15 cellular contexts compared by ENCODE assay signal in the genomic region with DNA sequence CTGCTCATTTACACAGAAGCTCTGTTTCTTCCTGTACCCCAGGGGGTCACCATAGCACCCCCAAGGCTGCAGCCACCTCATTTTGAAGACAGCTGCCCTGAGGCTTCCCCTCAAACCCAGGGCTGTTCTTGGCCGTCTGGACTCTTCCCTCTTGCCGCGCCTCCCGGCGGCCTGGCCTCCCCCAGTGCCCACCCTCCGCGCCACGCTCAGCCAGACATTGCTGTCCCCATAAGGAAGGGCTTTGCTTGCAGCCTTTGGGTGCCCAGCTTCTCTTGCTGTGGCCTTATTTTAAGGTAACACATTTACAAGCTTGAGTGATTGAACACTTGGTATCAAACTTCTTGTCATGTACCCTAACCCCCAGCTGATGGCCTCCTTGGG.
A peak's percentile ranks its signal among the peaks of the same experiment; 100 is the strongest.
DNase-seq lines count a peak whose midpoint lies in the region; ATAC-seq and TF ChIP-seq lines count a peak whose summit lies in the region.
"Had no signal": no experiment of that assay in that cellular context is flagged by ENCODE, and none has a peak within 500 bp of the region (broad histone marks: within the 10 kb centered on the region; RNA-seq: fewer than 3 reads in every experiment).

No MANE protein-coding gene starts in this region.

- H3K9ac ChIP-seq in H9 (ENCODE audit: extremely low read depth, insufficient read length, low read length) (no peak overlapping the region), subcutaneous abdominal adipose tissue (ENCODE audit: low read length in 5 of 5) (peak overlapping the region in 1 of 5 donors; percentile 48)

- no peak overlapping the region for H3T11ph ChIP-seq in H9 (ENCODE audit: low read length)

- no peak overlapping the region for H4K5ac ChIP-seq in H9 (ENCODE audit: insufficient read length, low read depth, low read length)

- H3K79me2 ChIP-seq in H9 (ENCODE audit: insufficient read depth, low read length): no peaks in the 10 kb centered on the region

- CTCF ChIA-PET in MCF 10A (lab: Yijun Ruan, JAX): interaction anchor here (0.6 to 0.7 kb wide), 3 partner anchors 48 to 327 kb away, joined by 3 read pairs; no protein-coding TSS in a partner anchor

- H3K56ac ChIP-seq in H9 (ENCODE audit: insufficient read length, low read depth, low read length): no peak overlapping the region

- H3K4me3 Mint-ChIP-seq in H9 (no peak overlapping the region), MCF 10A (ENCODE audit: unreplicated experiment) (no peak overlapping the region), memory B cell (no peak overlapping the region), nephron progenitor cell (no peak overlapping the region)
- H3K4me3 Mint-ChIP-seq: activated T-helper 1 cell treated with anti-CD3 and anti-CD28 coated beads, Interleukin-12 subunit alpha, Interleukin-12 subunit beta, Interleukin-2, Interleukin-4 antibody, amounts not matched to agents 30 ng/mL and 10 ng/mL and 1 ng/mL, durations not matched to agents 14 hours and 24 hours and 36 hours; CD4-positive, CD25-positive, alpha-beta regulatory T cell had no signal

- no peak overlapping the region for H2AFZ ChIP-seq in H9 (ENCODE audit: low read length)

- H3K4ac ChIP-seq in H9 (ENCODE audit: low read depth, low read length): no peak overlapping the region

- H3K27me3 ChIP-seq in H9 (ENCODE audit: insufficient read depth, low read length) (no peaks in the 10 kb centered on the region), subcutaneous abdominal adipose tissue (ENCODE audit: control insufficient read depth in 5 of 5, insufficient read depth in 4 of 5, low read length in 5 of 5) (no peaks in the 10 kb centered on the region)

- H4K20me1 ChIP-seq in H9 (ENCODE audit: control insufficient read depth, insufficient read depth, insufficient read length): no peaks in the 10 kb centered on the region

- no CpG with 5 or more reads among the region's 8 CpGs for WGBS in H9 (ENCODE audit: extremely low coverage, insufficient read length, low lambda C conversion rate)

- H2AK5ac ChIP-seq in H9 (ENCODE audit: insufficient read length, low read length): no peak overlapping the region

- H3K9me3 Mint-ChIP-seq in H9: no peaks in the 10 kb centered on the region
- no peaks in the 10 kb centered on the region for H3K9me3 Mint-ChIP-seq in MCF 10A (ENCODE audit: unreplicated experiment)
- no peaks in the 10 kb centered on the region for H3K9me3 Mint-ChIP-seq in memory B cell
- no peaks in the 10 kb centered on the region for H3K9me3 Mint-ChIP-seq in nephron progenitor cell
- H3K9me3 Mint-ChIP-seq: activated T-helper 1 cell treated with anti-CD3 and anti-CD28 coated beads, Interleukin-12 subunit alpha, Interleukin-12 subunit beta, Interleukin-2, Interleukin-4 antibody, amounts not matched to agents 30 ng/mL and 10 ng/mL and 1 ng/mL, durations not matched to agents 14 hours and 24 hours and 36 hours; CD4-positive, CD25-positive, alpha-beta regulatory T cell had no signal

- H3K14ac ChIP-seq in H9 (ENCODE audit: insufficient read depth, low read length): no peak overlapping the region

- H3K4me1 ChIP-seq in H9 (ENCODE audit: insufficient read depth, low read length) (peaks cover 16% of the 10 kb centered on the region; the same call in 1 of the 2 replicates), subcutaneous abdominal adipose tissue (ENCODE audit: control insufficient read depth in 5 of 5, insufficient read depth in 5 of 5, low read length in 5 of 5) (peaks cover 23 to 90% (median 84%) of the 10 kb centered on the region in 5 donors)

- H3K4me1 Mint-ChIP-seq in H9 (peaks cover 57 to 66% of the 10 kb centered on the region in 2 experiments), MCF 10A (ENCODE audit: insufficient read depth, unreplicated experiment) (peaks cover 43% of the 10 kb centered on the region), memory B cell (peaks cover 35% of the 10 kb centered on the region), nephron progenitor cell (peaks cover 79% of the 10 kb centered on the region)

- H2BK15ac ChIP-seq in H9 (ENCODE audit: low read depth, low read length): no peak overlapping the region

- H3K27me3 Mint-ChIP-seq in H9 (ENCODE audit: low read depth): no peaks in the 10 kb centered on the region; the same call in 1 of the 2 replicates
- no peaks in the 10 kb centered on the region for H3K27me3 Mint-ChIP-seq in MCF 10A (ENCODE audit: insufficient read depth, unreplicated experiment)
- no peaks in the 10 kb centered on the region for H3K27me3 Mint-ChIP-seq in memory B cell
- H3K27me3 Mint-ChIP-seq in nephron progenitor cell (ENCODE audit: low read depth, poor library complexity): peaks cover 3% of the 10 kb centered on the region
- H3K27me3 Mint-ChIP-seq: CD4-positive, CD25-positive, alpha-beta regulatory T cell had no signal

- no peak overlapping the region for H2BK120ac ChIP-seq in H9 (ENCODE audit: low read depth, low read length, poor library complexity, severe bottlenecking)

- DNase-seq in H9 (no peak), MCF 10A (ENCODE audit: unreplicated experiment) (no peak), memory B cell (ENCODE audit: low spot score in 2 of 2) (no peak), NCI-H774 (lab: John Stamatoyannopoulos, UW) (no peak), nephron progenitor cell (no peak), NCI-H82 (lab: John Stamatoyannopoulos, UW) (no peak)
- DNase-seq: CD4-positive, CD25-positive, alpha-beta regulatory T cell; cerebellar nuclear complex; H7; Kasumi-1; stimulated activated CD4-positive, alpha-beta T cell treated with anti-CD3 and anti-CD28 coated beads, Interleukin-12 subunit alpha, Interleukin-12 subunit beta, amount 100 ng/mL, for 4 hours had no signal

- peak overlapping the region; percentile 33 for H4K91ac ChIP-seq in H9 (ENCODE audit: insufficient read length, low read depth, low read length)

- no peaks in the 10 kb centered on the region for H3K79me1 ChIP-seq in H9 (ENCODE audit: insufficient read depth, low read depth, low read length, poor library complexity, severe bottlenecking)

- H3K36me3 Mint-ChIP-seq in H9 (ENCODE audit: insufficient read depth in 1 of 3, low read depth in 3 of 3): peaks cover 0 to 3% (median 0%) of the 10 kb centered on the region in 3 experiments; a peak in 2 of 7 replicates
- peaks cover 18% of the 10 kb centered on the region for H3K36me3 Mint-ChIP-seq in MCF 10A (ENCODE audit: insufficient read depth, unreplicated experiment)
- H3K36me3 Mint-ChIP-seq in memory B cell: peaks cover 5% of the 10 kb centered on the region
- no peaks in the 10 kb centered on the region for H3K36me3 Mint-ChIP-seq in nephron progenitor cell (ENCODE audit: low read depth)

- TF ChIP-seq CTCF in H9 (conservative IDR thresholded peaks at IDR 0.05) (no peak), MCF 10A (IDR thresholded peaks at IDR 0.05; ENCODE audit: unreplicated experiment) (no peak), nephron progenitor cell (IDR thresholded peaks at IDR 0.05) (no peak)

- no TSS peak for BruUV-seq in MCF 10A (replicated peaks; lab: Mats Ljungman, UMichigan)

- H3K27ac Mint-ChIP-seq in H9: peak overlapping the region in 2 of 3 experiments; percentile 44 to 91; a peak in 4 of 7 replicates
- peak overlapping the region; percentile 36 for H3K27ac Mint-ChIP-seq in MCF 10A (ENCODE audit: low read depth, unreplicated experiment)
- H3K27ac Mint-ChIP-seq in memory B cell: peak overlapping the region; percentile 40
- no peak overlapping the region for H3K27ac Mint-ChIP-seq in nephron progenitor cell

- intact Hi-C loops in MCF 10A (cut with micrococcal nuclease): no loop called here

- POLR2A ChIA-PET in MCF 10A (lab: Yijun Ruan, JAX): no interaction called here

- ATAC-seq in memory B cell (ENCODE audit: low read depth) (no peak), HG03095 (IDR thresholded peaks at IDR 0.05; ENCODE audit: unreplicated experiment) (no peak)
- ATAC-seq: activated CD4-positive, CD25-positive, alpha-beta regulatory T cell treated with anti-CD3 and anti-CD28 coated beads, Interleukin-2, amount 50 U/mL, for 24 hours had no signal

- H3K23me2 ChIP-seq in H9 (ENCODE audit: insufficient read length, low read depth, low read length, poor library complexity, severe bottlenecking): no peaks in the 10 kb centered on the region

- no peak overlapping the region for H3K27ac ChIP-seq in H9 (ENCODE audit: insufficient read length, low read depth, low read length)
- peak overlapping the region; percentile 50 for H3K27ac ChIP-seq in subcutaneous abdominal adipose tissue (ENCODE audit: low read depth, low read length)

- H3K36me3 ChIP-seq in subcutaneous abdominal adipose tissue (ENCODE audit: control insufficient read depth in 5 of 5, insufficient read depth in 5 of 5, low read length in 5 of 5): peaks cover 0 to 17% (median 15%) of the 10 kb centered on the region in 5 donors

- no peak overlapping the region for H2BK5ac ChIP-seq in H9 (ENCODE audit: insufficient read length, low read length)

- no peak overlapping the region for H3K18ac ChIP-seq in H9 (ENCODE audit: insufficient read length, low read depth, low read length)

- H2BK12ac ChIP-seq in H9 (ENCODE audit: insufficient read length, low read depth, low read length): no peak overlapping the region

- no peak overlapping the region for H3K4me3 ChIP-seq in subcutaneous abdominal adipose tissue (ENCODE audit: low read depth in 1 of 5, low read length in 5 of 5)

- H3K4me2 ChIP-seq in H9 (ENCODE audit: insufficient read depth, insufficient read length, low read length): no peak overlapping the region

- H3K23ac ChIP-seq in H9 (ENCODE audit: insufficient read length, low read depth, low read length): no peak overlapping the region

- H4K8ac ChIP-seq in H9 (replicated peaks; ENCODE audit: insufficient read length, low read depth, low read length): no peak overlapping the region

- no peak overlapping the region for H2BK20ac ChIP-seq in H9 (ENCODE audit: low read depth, low read length, poor library complexity, severe bottlenecking)

- H3K9me3 ChIP-seq in H9 (ENCODE audit: control insufficient read depth, low read depth, low read length) (no peaks in the 10 kb centered on the region), subcutaneous abdominal adipose tissue (ENCODE audit: control insufficient read depth in 5 of 5, low read length in 5 of 5) (no peaks in the 10 kb centered on the region)
